14 cellular contexts compared by ENCODE assay signal in genomic region chr14:84250863-84251262, GRCh38.
DNase-seq lines count a peak whose midpoint lies in the region; ATAC-seq, FAIRE-seq and TF ChIP-seq lines count a peak whose summit lies in the region.
"Had no signal": no experiment of that assay in that cellular context is flagged by ENCODE, and none has a peak within 500 bp of the region (broad histone marks: within the 10 kb centered on the region; RNA-seq: fewer than 3 reads in every experiment).

No MANE protein-coding gene starts in this region.

- CTCF ChIA-PET in endothelial cell of umbilical vein (lab: Charles Lee), result interaction anchor here (0.9 to 3.2 kb wide), 3 partner anchors 38 to 1278 kb away, joined by 3 to 15 read pairs (median 4); partner anchors contain the start of gene FLRT2

- no peak for TF ChIP-seq CTCF in endothelial cell of umbilical vein (IDR thresholded peaks at IDR 0.05; ENCODE audit: extremely low read depth in 1 of 2, insufficient read depth in 1 of 2, low read depth in 1 of 2, low read length in 2 of 2)

- POLR2A ChIA-PET in endothelial cell of umbilical vein (lab: Charles Lee), result interaction anchor here (1.6 kb wide), 1 partner anchor 1279 kb away, joined by 10 read pairs; the partner anchor contains the start of gene FLRT2

- H3K27ac ChIP-seq in endothelial cell of umbilical vein (ENCODE audit: insufficient read depth, low read depth, low read length), result peak overlapping the region; percentile 81
- H3K27ac ChIP-seq: BLaER1, RWPE1 had no signal

- H3K4me3 ChIP-seq in endothelial cell of umbilical vein (replicated peaks in 1 of 3; ENCODE audit: insufficient read depth in 1 of 3, low read depth in 1 of 3, low read length in 3 of 3), result no peak overlapping the region
- H3K4me3 ChIP-seq: BLaER1 had no signal

- H3K36me3 ChIP-seq in endothelial cell of umbilical vein (ENCODE audit: control insufficient read depth in 2 of 2, extremely low read depth in 1 of 2, insufficient read depth in 2 of 2, low read length in 2 of 2), result no peaks in the 10 kb centered on the region
- H3K36me3 ChIP-seq: BLaER1 had no signal

- dilution Hi-C loops in endothelial cell of umbilical vein (cut with MboI; ENCODE audit: extremely low pct_ligation_motif_present, low sequenced_read_pairs), result no loop called here

- BruUV-seq in endothelial cell of umbilical vein (replicated peaks; lab: Mats Ljungman, UMichigan), result no TSS peak

- H3K79me2 ChIP-seq in endothelial cell of umbilical vein (ENCODE audit: control insufficient read depth, insufficient read depth, low read length), result no peaks in the 10 kb centered on the region

- no peaks in the 10 kb centered on the region for H3K9me3 ChIP-seq in endothelial cell of umbilical vein (replicated peaks; ENCODE audit: control insufficient read depth, insufficient read depth, low read length)
- H3K9me3 ChIP-seq: BLaER1 had no signal

- peak; percentile 78 for FAIRE-seq in endothelial cell of umbilical vein (lab: Jason Lieb, UNC)
- FAIRE-seq: H1 had no signal

- no peak for ATAC-seq in HG03565 (IDR thresholded peaks at IDR 0.05; ENCODE audit: unreplicated experiment)

- H3K4me1 ChIP-seq in endothelial cell of umbilical vein (ENCODE audit: control insufficient read depth, extremely low read depth, insufficient read depth, low read length), result peaks cover 55% of the 10 kb centered on the region
- H3K4me1 ChIP-seq: BLaER1 had no signal

- no peaks in the 10 kb centered on the region for H3K9me1 ChIP-seq in endothelial cell of umbilical vein (replicated peaks; ENCODE audit: control insufficient read depth, extremely low read depth, insufficient read depth, low read length)

- no peaks in the 10 kb centered on the region for H4K20me1 ChIP-seq in endothelial cell of umbilical vein (replicated peaks; ENCODE audit: control insufficient read depth, extremely low read depth, insufficient read depth, low read length)
- H4K20me1 ChIP-seq: BLaER1 had no signal

- peak; percentile 25 for TF ChIP-seq POLR2A in endothelial cell of umbilical vein (IDR thresholded peaks at IDR 0.05; ENCODE audit: low read depth, low read length)

- peak overlapping the region; percentile 41 for H3K9ac ChIP-seq in endothelial cell of umbilical vein (replicated peaks; ENCODE audit: extremely low read depth, insufficient read depth, low read length)
- H3K9ac ChIP-seq: BLaER1 had no signal

- DNase-seq in HT1080 (ENCODE audit: low read depth), result peak; percentile 2
- peak; percentile 31 for DNase-seq in NCI-H69 (lab: John Stamatoyannopoulos, UW)
- peak; percentile 94 for DNase-seq in endothelial cell of umbilical vein (ENCODE audit: low read depth, low spot score)
- DNase-seq in pulmonary artery endothelial cell (ENCODE audit: low read depth, low spot score), result peak; percentile 96
- DNase-seq in NCI-H2107 treated with DMSO at 0.1 percent for 48 hours (lab: John Stamatoyannopoulos, UW; ENCODE audit: unreplicated experiment), result no peak
- DNase-seq in NCI-H1930 (lab: John Stamatoyannopoulos, UW), result no peak
- DNase-seq: CD8-positive, alpha-beta memory T cell; NCI-H1092; NCI-H2107; SW 1271 had no signal

- no peaks in the 10 kb centered on the region for H3K27me3 ChIP-seq in endothelial cell of umbilical vein (ENCODE audit: control insufficient read depth in 2 of 2, insufficient read depth in 2 of 2, low read length in 2 of 2)
- H3K27me3 ChIP-seq: BLaER1 had no signal

- peak overlapping the region; percentile 70 for H3K4me2 ChIP-seq in endothelial cell of umbilical vein (ENCODE audit: insufficient read depth, low read length)
- H3K4me2 ChIP-seq: BLaER1 had no signal

- intact Hi-C loops in endothelial cell of umbilical vein (cut with micrococcal nuclease), result loop anchor here (1.0 to 5.0 kb wide), 11 partner anchors 23 to 1220 kb away; no protein-coding TSS in a partner anchor

- H2AFZ ChIP-seq in endothelial cell of umbilical vein (ENCODE audit: low read depth, low read length), result no peak overlapping the region

TF ChIP-seq in endothelial cell of umbilical vein, 7 proteins besides CTCF, POLR2A, EP300 and RAD21:
- TF ChIP-seq JUN (IDR thresholded peaks at IDR 0.05; ENCODE audit: borderline replicate concordance, insufficient read depth, insufficient read length, low read depth) (peak; percentile 24), MAX (IDR thresholded peaks at IDR 0.05; ENCODE audit: insufficient read depth, insufficient read length) (peak; percentile 51), POLR2AphosphoS5 (IDR thresholded peaks at IDR 0.05; ENCODE audit: insufficient read depth, low read depth, low read length) (peak; percentile 65), GATA2 (IDR thresholded peaks at IDR 0.05; ENCODE audit: insufficient read depth, insufficient read length, low read depth, low read length) (peak; percentile 67), EZH2 (IDR thresholded peaks at IDR 0.05; ENCODE audit: borderline replicate concordance, low read depth, low read length, severe bottlenecking) (no peak), FOS (IDR thresholded peaks at IDR 0.05; ENCODE audit: borderline replicate concordance, insufficient read depth, low read length) (peak; percentile 43), MYC (IDR thresholded peaks at IDR 0.05; ENCODE audit: low read depth, low read length) (no peak)

Comparison
In these comparisons a context has a peak if more than half of its experiments do, and no peak if none do; other contexts are left out.
1. DNase-seq: peak in HT1080 (single experiment), NCI-H69 (single experiment), endothelial cell of umbilical vein (single experiment) and pulmonary artery endothelial cell (single experiment); none in NCI-H2107 treated with DMSO at 0.1 percent for 48 hours (single experiment) and NCI-H1930 (0 of 2).